17 cellular contexts compared by ENCODE assay signal in the genomic region with DNA sequence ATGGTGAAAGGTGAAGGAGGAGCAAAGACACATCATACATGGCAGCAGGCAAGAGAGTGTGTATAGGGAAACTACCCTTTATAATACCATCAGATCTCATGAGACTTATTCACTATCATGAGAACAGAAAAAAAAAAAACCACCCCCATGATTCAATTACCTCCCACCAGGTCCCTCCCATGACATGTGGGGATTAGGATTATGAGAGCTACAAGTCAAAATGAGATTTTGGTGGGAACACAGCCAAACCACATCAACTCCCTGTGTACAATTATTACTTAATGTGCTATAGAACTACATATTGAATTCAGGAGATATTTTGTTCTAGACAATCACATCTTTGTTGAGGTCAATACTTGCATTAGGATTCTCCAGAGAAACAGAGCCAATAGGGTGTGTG.
DNase-seq lines count a peak whose midpoint lies in the region; ATAC-seq and TF ChIP-seq lines count a peak whose summit lies in the region.
"Had no signal": no experiment of that assay in that cellular context is flagged by ENCODE, and none has a peak within 500 bp of the region (broad histone marks: within the 10 kb centered on the region; RNA-seq: fewer than 3 reads in every experiment).

No MANE protein-coding gene starts in this region.

- CTCF ChIA-PET in OCI-LY7 (lab: Charles Lee; ENCODE audit: unreplicated experiment) (no interaction called here), GM10248 (lab: Yijun Ruan, JAX) (no interaction called here)

- no peaks in the 10 kb centered on the region for H3K79me2 ChIP-seq in OCI-LY7 (ENCODE audit: insufficient read depth, low read depth, low read length)

- H3K9me2 ChIP-seq in OCI-LY7 (ENCODE audit: insufficient read depth, low read length) = no peaks in the 10 kb centered on the region

- DNase-seq in NCI-H82 (lab: John Stamatoyannopoulos, UW) = peak; percentile 73
- DNase-seq in SK-MEL-5 (ENCODE audit: low read depth, low spot score) = peak; percentile 5
- no peak for DNase-seq in HT-29 (ENCODE audit: low spot score)
- no peak for DNase-seq in OCI-LY7 (ENCODE audit: low spot score)
- DNase-seq in GM19238 (ENCODE audit: insufficient read length, low spot score) = no peak
- no peak for DNase-seq in GM10248 (ENCODE audit: extremely low spot score)
- DNase-seq: C1 segment of cervical spinal cord; Caco-2; CD4-positive, alpha-beta memory T cell; DMS153; DND-41; H9 had no signal

- no peak overlapping the region for H2AFZ ChIP-seq in OCI-LY7 (ENCODE audit: low read length)
- H2AFZ ChIP-seq: GM23338 had no signal

- no TSS peak for BruUV-seq in OCI-LY7 (replicated peaks; lab: Mats Ljungman, UMichigan)

- H3K9me3 ChIP-seq in OCI-LY7 (ENCODE audit: low read length) = no peaks in the 10 kb centered on the region
- H3K9me3 ChIP-seq: Caco-2 had no signal

- no peak overlapping the region for H3K4me3 ChIP-seq in OCI-LY7 (ENCODE audit: low read depth, low read length, poor library complexity, severe bottlenecking)
- H3K4me3 ChIP-seq: GM12878, GM23338 had no signal

- POLR2A ChIA-PET in OCI-LY7 (lab: Charles Lee) (interaction anchor here (0.6 kb wide), 1 partner anchor 1389 kb away, joined by 3 read pairs; no protein-coding TSS in a partner anchor), GM10248 (lab: Yijun Ruan, JAX) (no interaction called here)

- ATAC-seq in HG02759 (IDR thresholded peaks at IDR 0.05; ENCODE audit: unreplicated experiment) (peak; percentile 54), HG02884 (IDR thresholded peaks at IDR 0.05; ENCODE audit: unreplicated experiment) (peak; percentile 50)
- ATAC-seq: GM12878, GM23338, HCT116 had no signal

- no peak overlapping the region for H3K4me2 ChIP-seq in OCI-LY7 (ENCODE audit: low read length)
- H3K4me2 ChIP-seq: GM23338 had no signal

- in situ Hi-C loops in SK-MEL-5 (cut with HindIII; ENCODE audit: low pct_unique_long_range_greater_than_20kb, low sequenced_read_pairs) = no loop called here

- intact Hi-C loops in OCI-LY7 (cut with micrococcal nuclease; ENCODE audit: unreplicated experiment) = no loop called here

- no peaks in the 10 kb centered on the region for H3K36me3 ChIP-seq in OCI-LY7 (ENCODE audit: insufficient read depth, low read length)

- TF ChIP-seq CTCF in OCI-LY7 (conservative IDR thresholded peaks at IDR 0.05; ENCODE audit: low read length) (no peak), GM10248 (IDR thresholded peaks at IDR 0.05; ENCODE audit: control extremely low read depth, extremely low read depth, low read depth, missing control alignments) (no peak)

- no peaks in the 10 kb centered on the region for H3K4me1 ChIP-seq in OCI-LY7 (ENCODE audit: insufficient read depth, low read length, poor library complexity, severe bottlenecking)
- H3K4me1 ChIP-seq: Caco-2 had no signal

- H3K27ac ChIP-seq in OCI-LY7 (ENCODE audit: low read depth, low read length, poor library complexity, severe bottlenecking) = no peak overlapping the region

- no peaks in the 10 kb centered on the region for H4K20me1 ChIP-seq in OCI-LY7 (ENCODE audit: insufficient read depth, low read length)

Comparison
In these comparisons a context has a peak if more than half of its experiments do, and no peak if none do; other contexts are left out.
1. DNase-seq: peak in NCI-H82 (single experiment) and SK-MEL-5 (single experiment); none in HT-29 (single experiment), OCI-LY7 (single experiment), GM19238 (single experiment) and GM10248 (single experiment).